12 cellular contexts compared by ENCODE assay signal in the genomic region with DNA sequence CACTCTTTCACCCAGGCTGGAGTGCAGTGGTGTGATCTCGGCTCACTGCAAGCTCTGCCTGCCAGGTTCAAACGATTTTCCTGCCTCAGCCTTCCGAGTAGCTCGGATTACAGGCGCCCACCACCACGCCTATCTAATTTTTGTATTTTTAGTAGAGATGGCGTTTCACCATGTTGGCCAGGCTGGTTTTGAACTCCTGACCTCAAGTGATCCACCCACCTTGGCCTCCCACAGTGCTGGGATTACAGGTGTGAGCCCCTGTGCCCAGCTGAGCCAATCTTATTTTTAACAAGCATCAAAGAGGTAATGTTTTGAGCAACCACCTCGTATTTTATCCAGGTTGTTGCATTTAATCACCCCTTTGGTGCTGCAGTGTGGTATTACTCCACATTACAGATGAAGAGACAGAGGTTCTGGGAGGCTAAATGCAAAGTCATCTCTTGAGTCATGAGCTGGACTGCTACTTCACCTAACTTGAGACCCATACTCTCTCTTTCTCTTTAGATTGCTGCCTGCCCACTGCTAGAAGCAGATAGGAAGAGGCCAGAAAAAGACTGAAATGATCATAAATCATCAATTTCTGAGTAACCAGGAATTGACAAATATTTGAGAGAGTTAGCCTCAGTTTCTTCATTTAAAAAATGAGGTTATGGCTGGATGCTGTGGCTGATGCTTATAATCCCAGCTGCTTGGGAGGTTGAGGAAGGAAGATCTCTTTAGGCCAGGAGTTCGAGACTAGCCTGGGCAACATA.
"Had no signal": no experiment of that assay in that cellular context is flagged by ENCODE, and none has a peak within 500 bp of the region (broad histone marks: within the 10 kb centered on the region; RNA-seq: fewer than 3 reads in every experiment).

No MANE protein-coding gene starts in this region.

- H3K27ac Mint-ChIP-seq: activated naive CD8-positive, alpha-beta T cell treated with anti-CD3 and anti-CD28 coated beads, Interleukin-2, amount 50 U/mL, for 24 hours; natural killer cell; T-helper 1 cell treated with Interleukin-12 subunit alpha and Interleukin-12 subunit beta and Interleukin-4 antibody, amounts not matched to agents 30 μg/mL and 1 μg/mL, for 36 hours had no signal

- H3K36me3 Mint-ChIP-seq: natural killer cell had no signal

- H3K27me3 Mint-ChIP-seq: activated naive CD8-positive, alpha-beta T cell treated with anti-CD3 and anti-CD28 coated beads, Interleukin-2, amount 50 U/mL, for 24 hours had no signal

- H3K9me3 Mint-ChIP-seq: activated naive CD8-positive, alpha-beta T cell treated with anti-CD3 and anti-CD28 coated beads, Interleukin-2, amount 50 U/mL, for 24 hours; natural killer cell had no signal

- H3K4me3 Mint-ChIP-seq: activated naive CD8-positive, alpha-beta T cell treated with anti-CD3 and anti-CD28 coated beads, Interleukin-2, amount 50 U/mL, for 24 hours; natural killer cell; T-helper 1 cell treated with Interleukin-12 subunit alpha and Interleukin-12 subunit beta and Interleukin-4 antibody, amounts not matched to agents 30 μg/mL and 1 μg/mL, for 36 hours had no signal

- ATAC-seq: activated naive CD8-positive, alpha-beta T cell treated with anti-CD3 and anti-CD28 coated beads, Interleukin-2, amount 50 U/mL, for 24 hours; left lobe of liver; natural killer cell; SK-N-SH treated with all-trans-retinoic acid at 6 μM for 48 hours had no signal

- DNase-seq: activated CD4-positive, alpha-beta T cell treated with anti-CD3 and anti-CD28 coated beads, Interleukin-2, amount 50 U/mL, for 48 hours; activated effector memory CD4-positive, alpha-beta T cell treated with Interleukin-2 at 50 U/mL for 16 hours; activated naive CD8-positive, alpha-beta T cell treated with anti-CD3 and anti-CD28 coated beads, Interleukin-2, amount 50 U/mL, for 24 hours; colonic mucosa; islet precursor cell; mammary epithelial cell; natural killer cell; stimulated activated CD4-positive, alpha-beta T cell treated with anti-CD3 and anti-CD28 coated beads, Interleukin-15, amount 100 ng/mL, for 24 hours; stimulated activated CD4-positive, alpha-beta T cell treated with anti-CD3 and anti-CD28 coated beads, Interleukin-4, amount 100 ng/mL, for 4 hours had no signal
